In genomic region chr22:19862616-19863246, GRCh38 we compare ENCODE assay signal across 21 cellular contexts.
"Had no signal": no experiment of that assay in that cellular context is flagged by ENCODE, and none has a peak within 500 bp of the region (broad histone marks: within the 10 kb centered on the region; RNA-seq: fewer than 3 reads in every experiment).

No MANE protein-coding gene starts in this region.

- H3K36me3 ChIP-seq: gastrocnemius medialis, right lobe of liver, tibial nerve had no signal

- H3K9me3 Mint-ChIP-seq: central memory CD8-positive, alpha-beta T cell; immature natural killer cell; naive B cell had no signal

- H3K27ac Mint-ChIP-seq: immature natural killer cell, nephron progenitor cell had no signal

- H3K4me3 ChIP-seq: dorsolateral prefrontal cortex, gastrocnemius medialis, lung, psoas muscle, right lobe of liver, skin epidermis, testis, tibial nerve had no signal

- H3K27me3 Mint-ChIP-seq: central memory CD8-positive, alpha-beta T cell; naive B cell had no signal

- H3K27me3 ChIP-seq: dorsolateral prefrontal cortex, gastrocnemius medialis, right lobe of liver, testis, tibial nerve had no signal

- ATAC-seq: esophagus mucosa, gastrocnemius medialis, left colon, left ventricle myocardium superior, psoas muscle, right lobe of liver had no signal

- H3K36me3 Mint-ChIP-seq: immature natural killer cell, naive B cell had no signal

- H3K4me3 Mint-ChIP-seq: central memory CD8-positive, alpha-beta T cell; immature natural killer cell; nephron progenitor cell had no signal

- H3K9me3 ChIP-seq: gastrocnemius medialis, psoas muscle, right lobe of liver, testis, tibial nerve had no signal

- DNase-seq: cortex of kidney; effector CD8-positive, alpha-beta T cell; gastrocnemius medialis; immature natural killer cell; left colon; left ventricle myocardium superior; mesenchymal stem cell; midbrain; naive B cell; nephron progenitor cell; psoas muscle; retina; right lobe of liver; stimulated activated naive CD4-positive, alpha-beta T cell treated with Interleukin-2 at 50 U/mL for 16 hours; testis had no signal

- H3K4me1 Mint-ChIP-seq: central memory CD8-positive, alpha-beta T cell; immature natural killer cell; nephron progenitor cell had no signal

- H3K27ac ChIP-seq: dorsolateral prefrontal cortex, gastrocnemius medialis, psoas muscle, right lobe of liver, skin epidermis, testis, tibial nerve had no signal

- H3K4me1 ChIP-seq: gastrocnemius medialis, psoas muscle, right lobe of liver, testis had no signal
